ENCODE assay signal across 1 cellular context in genomic region chr7:116802784-116803183, GRCh38.
TF ChIP-seq lines count a peak whose summit lies in the region.

No MANE protein-coding gene starts in this region.

TF ChIP-seq in H1, 55 proteins besides CTCF, POLR2A, EP300 and RAD21 (continued from another document):
- TF ChIP-seq ZNF274 (IDR thresholded peaks at IDR 0.05; ENCODE audit: borderline replicate concordance, extremely low read depth, low read length) (no peak), MAFK (IDR thresholded peaks at IDR 0.05; ENCODE audit: low read depth, low read length) (no peak), SIN3A (conservative IDR thresholded peaks at IDR 0.05 in 1 of 2, IDR thresholded peaks at IDR 0.05 in 1 of 2; ENCODE audit: low read depth in 1 of 2, low read length in 2 of 2) (no peak), NRF1 (IDR thresholded peaks at IDR 0.05; ENCODE audit: low read depth, low read length) (no peak), CBX5 (IDR thresholded peaks at IDR 0.05; ENCODE audit: low read depth, low read length) (no peak), HDAC6 (IDR thresholded peaks at IDR 0.05; ENCODE audit: low read depth, low read length) (no peak), MAX (IDR thresholded peaks at IDR 0.05) (peak; percentile 17; the same call in 1 of the 2 replicates), RFX5 (IDR thresholded peaks at IDR 0.05; ENCODE audit: borderline replicate concordance, low read depth, low read length) (no peak), SRF (IDR thresholded peaks at IDR 0.05; ENCODE audit: low read depth, low read length) (no peak)
